8 cellular contexts compared by ENCODE assay signal in genomic region chr7:101538596-101539459, GRCh38.
DNase-seq lines count a peak whose midpoint lies in the region; ATAC-seq and TF ChIP-seq lines count a peak whose summit lies in the region.

No MANE protein-coding gene starts in this region.

- H3K4me3 ChIP-seq in GM12875 (ENCODE audit: low read depth, low read length) (no peak overlapping the region), NT2/D1 (ENCODE audit: insufficient read length, low read depth) (no peak overlapping the region), fibroblast of mammary gland (ENCODE audit: control insufficient read depth, low read depth, low read length) (no peak overlapping the region), tibial nerve (no peak overlapping the region)

- peak; percentile 82 for DNase-seq in 8988T
- DNase-seq in NT2/D1 (ENCODE audit: low read depth, low spot score), result peak; percentile 39
- DNase-seq in activated T-cell treated with anti-CD3 and anti-CD28 coated beads, Interleukin-2, amount 50 U/mL, for 4 hours, result peak; percentile 47
- peak; percentile 24 for DNase-seq in fibroblast of mammary gland (ENCODE audit: low read depth)
- DNase-seq in occipital lobe (lab: John Stamatoyannopoulos, UW), result peak; percentile 10
- DNase-seq in tibial nerve (ENCODE audit: low spot score in 2 of 2), result peak; percentile 35 to 51
- DNase-seq in GF-D8 (lab: John Stamatoyannopoulos, UW), result no peak

- peaks cover 20% of the 10 kb centered on the region for H3K36me3 ChIP-seq in NT2/D1 (ENCODE audit: insufficient read depth, insufficient read length, low read length)
- no peaks in the 10 kb centered on the region for H3K36me3 ChIP-seq in tibial nerve

- no peak for TF ChIP-seq EP300 in tibial nerve (IDR thresholded peaks at IDR 0.05)

- no peak overlapping the region for H3K27ac ChIP-seq in tibial nerve

- no peak for TF ChIP-seq POLR2A in tibial nerve (IDR thresholded peaks at IDR 0.05)

- H3K9me3 Mint-ChIP-seq in activated T-cell treated with anti-CD3 and anti-CD28 coated beads, Interleukin-2, amount 50 U/mL, for 4 hours, result no peaks in the 10 kb centered on the region

- no peak overlapping the region for H3K4me3 Mint-ChIP-seq in activated T-cell treated with anti-CD3 and anti-CD28 coated beads, Interleukin-2, amount 50 U/mL, for 4 hours

- peak; percentile 73 to 78 for ATAC-seq in activated T-cell treated with anti-CD3 and anti-CD28 coated beads, Interleukin-2, amount 50 U/mL, for 4 hours

- peaks cover 2% of the 10 kb centered on the region for H3K27me3 Mint-ChIP-seq in activated T-cell treated with anti-CD3 and anti-CD28 coated beads, Interleukin-2, amount 50 U/mL, for 4 hours (ENCODE audit: low read depth)

- TF ChIP-seq CTCF in GM12875 (IDR thresholded peaks at IDR 0.05; ENCODE audit: borderline replicate concordance, insufficient read depth, low read depth, low read length), result peak; percentile 85
- peak; percentile 73 for TF ChIP-seq CTCF in fibroblast of mammary gland (conservative IDR thresholded peaks at IDR 0.05; ENCODE audit: control insufficient read depth, insufficient read depth, low read depth, low read length)
- TF ChIP-seq CTCF in tibial nerve (IDR thresholded peaks at IDR 0.05), result peak; percentile 70 to 81 (median 71)

- H3K36me3 Mint-ChIP-seq in activated T-cell treated with anti-CD3 and anti-CD28 coated beads, Interleukin-2, amount 50 U/mL, for 4 hours (ENCODE audit: insufficient read depth), result no peaks in the 10 kb centered on the region

- H3K27me3 ChIP-seq in NT2/D1 (ENCODE audit: insufficient read depth, insufficient read length) (no peaks in the 10 kb centered on the region), tibial nerve (no peaks in the 10 kb centered on the region)

- H3K9me3 ChIP-seq in NT2/D1 (ENCODE audit: insufficient read depth, low read length) (no peaks in the 10 kb centered on the region), tibial nerve (no peaks in the 10 kb centered on the region)

- H3K4me1 Mint-ChIP-seq in activated T-cell treated with anti-CD3 and anti-CD28 coated beads, Interleukin-2, amount 50 U/mL, for 4 hours (ENCODE audit: low read depth), result no peaks in the 10 kb centered on the region

- H3K9ac ChIP-seq in NT2/D1 (ENCODE audit: insufficient read length, low read depth), result peak overlapping the region; percentile 61

- WGBS in tibial nerve, 2 donors, result 16% methylated on average over 10 to 15 of the region's 15 CpGs

- H3K4me1 ChIP-seq in NT2/D1 (ENCODE audit: insufficient read depth, insufficient read length), result peaks cover 9% of the 10 kb centered on the region
- H3K4me1 ChIP-seq in tibial nerve, result peaks cover 0 to 37% (median 4%) of the 10 kb centered on the region in 4 donors
